Comparison of ENCODE assay signal across 16 cellular contexts in genomic region chrX:13574600-13574999, GRCh38. TPM values are rescaled to one million over a fixed set of nuclear protein-coding genes. Genes with fewer than 3 reads are reported as not detected.
DNase-seq lines count a peak whose midpoint lies in the region; ATAC-seq and TF ChIP-seq lines count a peak whose summit lies in the region.
"Had no signal": no experiment of that assay in that cellular context is flagged by ENCODE, and none has a peak within 500 bp of the region (broad histone marks: within the 10 kb centered on the region; RNA-seq: fewer than 3 reads in every experiment).

No MANE protein-coding gene starts in this region.

- POLR2A ChIA-PET in activated CD4-positive, alpha-beta T cell treated with anti-CD3 and anti-CD28 coated beads for 36 hours (lab: Charles Lee), result no interaction called here

- ATAC-seq in activated CD4-positive, alpha-beta T cell treated with anti-CD3 and anti-CD28 coated beads for 36 hours, result peak; percentile 30
- peak; percentile 82 for ATAC-seq in GM18870 (IDR thresholded peaks at IDR 0.05; ENCODE audit: unreplicated experiment)
- ATAC-seq in HG02870 (IDR thresholded peaks at IDR 0.05; ENCODE audit: unreplicated experiment), result peak; percentile 48
- ATAC-seq: CD8-positive, alpha-beta T cell had no signal

- TF ChIP-seq CTCF in chondrocyte (IDR thresholded peaks at IDR 0.05), result no peak

- H3K36me3 Mint-ChIP-seq in activated CD4-positive, alpha-beta T cell treated with anti-CD3 and anti-CD28 coated beads for 36 hours (ENCODE audit: low read depth), result no peaks in the 10 kb centered on the region
- no peaks in the 10 kb centered on the region for H3K36me3 Mint-ChIP-seq in activated CD4-positive, alpha-beta T cell treated with anti-CD3 and anti-CD28 coated beads, Interleukin-2, amount 10 ng/mL, durations not matched to agents 24 days and 14 days (ENCODE audit: low read depth)
- no peaks in the 10 kb centered on the region for H3K36me3 Mint-ChIP-seq in T-helper 2 cell treated with Interferon-gamma antibody and Interleukin-4, amounts not matched to agents 5 μg/mL and 100 μg/mL, for 36 hours (ENCODE audit: low read depth)
- H3K36me3 Mint-ChIP-seq in chondrocyte (ENCODE audit: low read depth), result no peaks in the 10 kb centered on the region
- H3K36me3 Mint-ChIP-seq: CD8-positive, alpha-beta T cell had no signal

- CTCF ChIA-PET in activated CD4-positive, alpha-beta T cell treated with anti-CD3 and anti-CD28 coated beads for 36 hours (lab: Charles Lee), result no interaction called here

- DNase-seq in activated CD4-positive, alpha-beta T cell treated with anti-CD3 and anti-CD28 coated beads for 36 hours, result no peak
- no peak for DNase-seq in activated CD4-positive, alpha-beta T cell treated with anti-CD3 and anti-CD28 coated beads, Interleukin-2, amount 10 ng/mL, durations not matched to agents 24 days and 14 days
- DNase-seq in T-helper 2 cell treated with Interferon-gamma antibody and Interleukin-4, amounts not matched to agents 5 μg/mL and 100 μg/mL, for 36 hours (ENCODE audit: low spot score), result no peak
- DNase-seq in chondrocyte (ENCODE audit: low spot score), result no peak
- no peak for DNase-seq in SKM-1 (lab: John Stamatoyannopoulos, UW; ENCODE audit: unreplicated experiment)
- DNase-seq in pons (ENCODE audit: low spot score), result no peak
- DNase-seq: CD8-positive, alpha-beta T cell; GOT3; MV-4-11; NCI-H1417 treated with DMSO at 0.1 percent for 48 hours; NCI-H2029 treated with DMSO at 0.1 percent for 48 hours; NCI-H510A treated with DMSO at 0.1 percent for 48 hours; SIG-M5 had no signal

- H3K4me1 Mint-ChIP-seq in activated CD4-positive, alpha-beta T cell treated with anti-CD3 and anti-CD28 coated beads for 36 hours, result peaks cover 11% of the 10 kb centered on the region
- H3K4me1 Mint-ChIP-seq in activated CD4-positive, alpha-beta T cell treated with anti-CD3 and anti-CD28 coated beads, Interleukin-2, amount 10 ng/mL, durations not matched to agents 24 days and 14 days, result peaks cover 16% of the 10 kb centered on the region
- H3K4me1 Mint-ChIP-seq in T-helper 2 cell treated with Interferon-gamma antibody and Interleukin-4, amounts not matched to agents 5 μg/mL and 100 μg/mL, for 36 hours (ENCODE audit: low read depth), result peaks cover 35% of the 10 kb centered on the region
- H3K4me1 Mint-ChIP-seq in chondrocyte (ENCODE audit: low read depth), result peaks cover 6% of the 10 kb centered on the region

- no peaks in the 10 kb centered on the region for H3K9me3 Mint-ChIP-seq in activated CD4-positive, alpha-beta T cell treated with anti-CD3 and anti-CD28 coated beads for 36 hours (ENCODE audit: low read depth)
- no peaks in the 10 kb centered on the region for H3K9me3 Mint-ChIP-seq in activated CD4-positive, alpha-beta T cell treated with anti-CD3 and anti-CD28 coated beads, Interleukin-2, amount 10 ng/mL, durations not matched to agents 24 days and 14 days
- no peaks in the 10 kb centered on the region for H3K9me3 Mint-ChIP-seq in T-helper 2 cell treated with Interferon-gamma antibody and Interleukin-4, amounts not matched to agents 5 μg/mL and 100 μg/mL, for 36 hours
- H3K9me3 Mint-ChIP-seq in chondrocyte (ENCODE audit: low read depth), result peaks cover 6% of the 10 kb centered on the region
- H3K9me3 Mint-ChIP-seq: CD8-positive, alpha-beta T cell had no signal

- H3K4me3 Mint-ChIP-seq in activated CD4-positive, alpha-beta T cell treated with anti-CD3 and anti-CD28 coated beads for 36 hours, result no peak overlapping the region
- H3K4me3 Mint-ChIP-seq in activated CD4-positive, alpha-beta T cell treated with anti-CD3 and anti-CD28 coated beads, Interleukin-2, amount 10 ng/mL, durations not matched to agents 24 days and 14 days, result no peak overlapping the region
- peak overlapping the region; percentile 26 for H3K4me3 Mint-ChIP-seq in T-helper 2 cell treated with Interferon-gamma antibody and Interleukin-4, amounts not matched to agents 5 μg/mL and 100 μg/mL, for 36 hours
- no peak overlapping the region for H3K4me3 Mint-ChIP-seq in chondrocyte (ENCODE audit: unreplicated experiment)
- H3K4me3 Mint-ChIP-seq: CD8-positive, alpha-beta T cell had no signal

- H3K27me3 Mint-ChIP-seq in activated CD4-positive, alpha-beta T cell treated with anti-CD3 and anti-CD28 coated beads for 36 hours, result peaks cover 18% of the 10 kb centered on the region
- no peaks in the 10 kb centered on the region for H3K27me3 Mint-ChIP-seq in activated CD4-positive, alpha-beta T cell treated with anti-CD3 and anti-CD28 coated beads, Interleukin-2, amount 10 ng/mL, durations not matched to agents 24 days and 14 days
- H3K27me3 Mint-ChIP-seq in T-helper 2 cell treated with Interferon-gamma antibody and Interleukin-4, amounts not matched to agents 5 μg/mL and 100 μg/mL, for 36 hours (ENCODE audit: low read depth), result peaks cover 2% of the 10 kb centered on the region
- peaks cover 14% of the 10 kb centered on the region for H3K27me3 Mint-ChIP-seq in chondrocyte (ENCODE audit: low read depth)

- H3K27ac Mint-ChIP-seq in activated CD4-positive, alpha-beta T cell treated with anti-CD3 and anti-CD28 coated beads for 36 hours, result no peak overlapping the region
- no peak overlapping the region for H3K27ac Mint-ChIP-seq in activated CD4-positive, alpha-beta T cell treated with anti-CD3 and anti-CD28 coated beads, Interleukin-2, amount 10 ng/mL, durations not matched to agents 24 days and 14 days
- H3K27ac Mint-ChIP-seq in T-helper 2 cell treated with Interferon-gamma antibody and Interleukin-4, amounts not matched to agents 5 μg/mL and 100 μg/mL, for 36 hours, result peak overlapping the region; percentile 60
- H3K27ac Mint-ChIP-seq in chondrocyte (ENCODE audit: unreplicated experiment), result no peak overlapping the region
- H3K27ac Mint-ChIP-seq: CD8-positive, alpha-beta T cell had no signal

- intact Hi-C loops in activated CD4-positive, alpha-beta T cell treated with anti-CD3 and anti-CD28 coated beads for 36 hours (cut with DNase I, micrococcal nuclease), result loop anchor here in 1 of 2 experiments (2.0 kb wide), 1 partner anchor 28 kb away; no protein-coding TSS in a partner anchor
- intact Hi-C loops in activated CD4-positive, alpha-beta T cell treated with anti-CD3 and anti-CD28 coated beads, Interleukin-2, amount 10 ng/mL, durations not matched to agents 24 days and 14 days (cut with micrococcal nuclease), result loop anchor here (5.0 kb wide), 1 partner anchor 78 kb away; the partner anchor contains the start of gene TCEANC

RNA-seq across cellular contexts. Expression of gene EGFL6, which starts 5.2 kb away (rescaled TPM):
- total RNA-seq in activated CD4-positive, alpha-beta T cell treated with anti-CD3 and anti-CD28 coated beads for 36 hours, result under 1 TPM; 0.19 to 0.21 TPM
- 1.7 and 2.2 TPM in 2 replicates for total RNA-seq in activated CD4-positive, alpha-beta T cell treated with anti-CD3 and anti-CD28 coated beads, Interleukin-2, amount 10 ng/mL, durations not matched to agents 24 days and 14 days
- total RNA-seq in chondrocyte, result 0.18 to 0.22 TPM in 2 of 3 replicates, not detected in the other
- total RNA-seq: CD8-positive, alpha-beta T cell; RPMI7951 had no signal

Comparison
In these comparisons a context has a peak if more than half of its experiments do, and no peak if none do; other contexts are left out.
1. ATAC-seq: peak in every context shown above with its lines; median percentile 82 in GM18870; 48 in HG02870; 30 in activated CD4-positive, alpha-beta T cell treated with anti-CD3 and anti-CD28 coated beads for 36 hours.